In genomic region chr2:96265349-96265839, GRCh38 we compare ENCODE assay signal across 8 cellular contexts. TPM values are rescaled to one million over a fixed set of nuclear protein-coding genes. Genes with fewer than 3 reads are reported as not detected.
DNase-seq lines count a peak whose midpoint lies in the region; ATAC-seq and TF ChIP-seq lines count a peak whose summit lies in the region.

No MANE protein-coding gene starts in this region.

- H3K4me1 ChIP-seq in Loucy (ENCODE audit: insufficient read depth, low read length, poor library complexity, severe bottlenecking) (peaks cover 37% of the 10 kb centered on the region), foreskin keratinocyte (peaks cover 9% of the 10 kb centered on the region)

- peak overlapping the region; percentile 93 for H2AFZ ChIP-seq in Loucy (ENCODE audit: low read length)

- H3K9ac ChIP-seq in Loucy (ENCODE audit: low read depth, low read length, poor library complexity, severe bottlenecking): peak overlapping the region; percentile 92

- peak overlapping the region; percentile 98 for H3K27ac Mint-ChIP-seq in activated T-helper 2 cell treated with anti-CD3 and anti-CD28 coated beads, Interferon-gamma antibody, Interleukin-2, Interleukin-4, amounts not matched to agents 10 μg/mL and 5 μg/mL and 100 μg/mL, durations not matched to agents 14 hours and 24 hours and 36 hours

- peaks cover 80% of the 10 kb centered on the region for H3K79me2 ChIP-seq in Loucy (ENCODE audit: insufficient read depth, low read length)

- intact Hi-C loops in activated T-helper 2 cell treated with anti-CD3 and anti-CD28 coated beads, Interferon-gamma antibody, Interleukin-2, Interleukin-4, amounts not matched to agents 10 μg/mL and 5 μg/mL and 100 μg/mL, durations not matched to agents 14 hours and 24 hours and 36 hours (cut with micrococcal nuclease): loop anchor here (1.0 to 5.0 kb wide), 3 partner anchors 23 to 272 kb away; partner anchors contain the start of gene ARID5A

- no peaks in the 10 kb centered on the region for H3K27me3 Mint-ChIP-seq in activated T-helper 2 cell treated with anti-CD3 and anti-CD28 coated beads, Interferon-gamma antibody, Interleukin-2, Interleukin-4, amounts not matched to agents 10 μg/mL and 5 μg/mL and 100 μg/mL, durations not matched to agents 14 hours and 24 hours and 36 hours (ENCODE audit: low read depth)

- H3K4me2 ChIP-seq in Loucy (ENCODE audit: low read depth, low read length, poor library complexity, severe bottlenecking): peak overlapping the region; percentile 80

- H4K20me1 ChIP-seq in Loucy (ENCODE audit: insufficient read depth, low read length, poor library complexity, severe bottlenecking): peaks cover 57% of the 10 kb centered on the region

- H3K27me3 ChIP-seq in Loucy (ENCODE audit: insufficient read depth, low read length, poor library complexity, severe bottlenecking) (no peaks in the 10 kb centered on the region), foreskin keratinocyte (no peaks in the 10 kb centered on the region)

- peak overlapping the region; percentile 1 for H3K27ac ChIP-seq in foreskin keratinocyte

- H3K9me2 ChIP-seq in Loucy (replicated peaks; ENCODE audit: low read depth, low read length): no peaks in the 10 kb centered on the region

- H3K9me3 ChIP-seq in Loucy (ENCODE audit: insufficient read depth, low read depth, low read length): no peaks in the 10 kb centered on the region

- no peaks in the 10 kb centered on the region for H3F3A ChIP-seq in Loucy (ENCODE audit: low read depth)

- ATAC-seq in GM21576 (IDR thresholded peaks at IDR 0.05; ENCODE audit: unreplicated experiment) (peak; percentile 20), foreskin keratinocyte (peak; percentile 8), omental fat pad (ENCODE audit: low FRiP score) (peak; percentile 41), GM19397 (IDR thresholded peaks at IDR 0.05; ENCODE audit: unreplicated experiment) (no peak)

- H3K9me3 Mint-ChIP-seq in activated T-helper 2 cell treated with anti-CD3 and anti-CD28 coated beads, Interferon-gamma antibody, Interleukin-2, Interleukin-4, amounts not matched to agents 10 μg/mL and 5 μg/mL and 100 μg/mL, durations not matched to agents 14 hours and 24 hours and 36 hours: no peaks in the 10 kb centered on the region

- TF ChIP-seq CTCF in Loucy (conservative IDR thresholded peaks at IDR 0.05; ENCODE audit: low read length) (no peak), foreskin keratinocyte (conservative IDR thresholded peaks at IDR 0.05) (no peak), omental fat pad (IDR thresholded peaks at IDR 0.05) (no peak)

- DNase-seq in D341Med (ENCODE audit: low spot score) (peak; percentile 78), foreskin keratinocyte (peak in 1 of 2 donors; percentile 1), omental fat pad (ENCODE audit: low spot score) (no peak), epidermal melanocyte (ENCODE audit: insufficient read length, low spot score) (no peak)
- no peak for DNase-seq in activated T-helper 2 cell treated with anti-CD3 and anti-CD28 coated beads, Interferon-gamma antibody, Interleukin-2, Interleukin-4, amounts not matched to agents 10 μg/mL and 5 μg/mL and 100 μg/mL, durations not matched to agents 14 hours and 24 hours and 36 hours (ENCODE audit: low spot score)

- peaks cover 12% of the 10 kb centered on the region; the same call in 1 of the 2 replicates for H3K36me3 ChIP-seq in Loucy (ENCODE audit: insufficient read depth, low read length)

- peaks cover 63% of the 10 kb centered on the region for H3K36me3 Mint-ChIP-seq in activated T-helper 2 cell treated with anti-CD3 and anti-CD28 coated beads, Interferon-gamma antibody, Interleukin-2, Interleukin-4, amounts not matched to agents 10 μg/mL and 5 μg/mL and 100 μg/mL, durations not matched to agents 14 hours and 24 hours and 36 hours (ENCODE audit: low read depth)

- H3K4me3 ChIP-seq in Loucy (ENCODE audit: low read length, poor library complexity, severe bottlenecking): peak overlapping the region; percentile 94

- peaks cover 38% of the 10 kb centered on the region for H3K4me1 Mint-ChIP-seq in activated T-helper 2 cell treated with anti-CD3 and anti-CD28 coated beads, Interferon-gamma antibody, Interleukin-2, Interleukin-4, amounts not matched to agents 10 μg/mL and 5 μg/mL and 100 μg/mL, durations not matched to agents 14 hours and 24 hours and 36 hours (ENCODE audit: low read depth)

- H3K4me3 Mint-ChIP-seq in activated T-helper 2 cell treated with anti-CD3 and anti-CD28 coated beads, Interferon-gamma antibody, Interleukin-2, Interleukin-4, amounts not matched to agents 10 μg/mL and 5 μg/mL and 100 μg/mL, durations not matched to agents 14 hours and 24 hours and 36 hours (ENCODE audit: low read depth): peak overlapping the region; percentile 100

RNA-seq across cellular contexts. Expression of gene TMEM127, which starts 0.4 kb away (rescaled TPM):
- 29.0 and 30.4 TPM in 2 replicates for total RNA-seq in activated T-helper 2 cell treated with anti-CD3 and anti-CD28 coated beads, Interferon-gamma antibody, Interleukin-2, Interleukin-4, amounts not matched to agents 10 μg/mL and 5 μg/mL and 100 μg/mL, durations not matched to agents 14 hours and 24 hours and 36 hours
- total RNA-seq in foreskin keratinocyte (24.7 and 26.1 TPM in 2 replicates), omental fat pad (10 to 100 TPM; 34.5 to 52.1 (median 43.2) TPM)
- polyA plus RNA-seq in foreskin keratinocyte: 17.3 and 19.7 TPM in 2 replicates

RNA-seq across cellular contexts. Expression of gene CIAO1, which starts 0.6 kb away (rescaled TPM):
- total RNA-seq in activated T-helper 2 cell treated with anti-CD3 and anti-CD28 coated beads, Interferon-gamma antibody, Interleukin-2, Interleukin-4, amounts not matched to agents 10 μg/mL and 5 μg/mL and 100 μg/mL, durations not matched to agents 14 hours and 24 hours and 36 hours: 93.9 and 94.7 TPM in 2 replicates
- total RNA-seq in foreskin keratinocyte (59.5 and 63.9 TPM in 2 replicates), omental fat pad (100 to 1,000 TPM in 3 of 4 donors, 10 to 100 TPM in 1; 80.9 to 117 (median 105) TPM)
- polyA plus RNA-seq in foreskin keratinocyte: 41.7 and 43.3 TPM in 2 replicates

RNA-seq across cellular contexts. Expression of gene SNRNP200, which starts 40.0 kb away (rescaled TPM):
- 191 TPM in 2 replicates for total RNA-seq in activated T-helper 2 cell treated with anti-CD3 and anti-CD28 coated beads, Interferon-gamma antibody, Interleukin-2, Interleukin-4, amounts not matched to agents 10 μg/mL and 5 μg/mL and 100 μg/mL, durations not matched to agents 14 hours and 24 hours and 36 hours
- total RNA-seq in foreskin keratinocyte (86.0 and 94.9 TPM in 2 replicates), omental fat pad (10 to 100 TPM; 64.8 to 97.7 (median 84.3) TPM)
- 73.5 and 80.9 TPM in 2 replicates for polyA plus RNA-seq in foreskin keratinocyte

RNA-seq across cellular contexts. Expression of gene STARD7, which starts 56.8 kb away (rescaled TPM):
- 201 and 206 TPM in 2 replicates for total RNA-seq in activated T-helper 2 cell treated with anti-CD3 and anti-CD28 coated beads, Interferon-gamma antibody, Interleukin-2, Interleukin-4, amounts not matched to agents 10 μg/mL and 5 μg/mL and 100 μg/mL, durations not matched to agents 14 hours and 24 hours and 36 hours
- total RNA-seq in foreskin keratinocyte: 110 and 120 TPM in 2 replicates
- polyA plus RNA-seq in foreskin keratinocyte: 48.3 and 62.2 TPM in 2 replicates
- total RNA-seq in omental fat pad: 100 to 1,000 TPM; 116 to 149 (median 125) TPM

RNA-seq across cellular contexts. Expression of gene ITPRIPL1, which starts 59.7 kb away (rescaled TPM):
- 44.8 and 45.0 TPM in 2 replicates for total RNA-seq in activated T-helper 2 cell treated with anti-CD3 and anti-CD28 coated beads, Interferon-gamma antibody, Interleukin-2, Interleukin-4, amounts not matched to agents 10 μg/mL and 5 μg/mL and 100 μg/mL, durations not matched to agents 14 hours and 24 hours and 36 hours
- total RNA-seq in foreskin keratinocyte: 7.2 and 7.7 TPM in 2 replicates
- polyA plus RNA-seq in foreskin keratinocyte: 3.2 and 3.5 TPM in 2 replicates
- total RNA-seq in omental fat pad: 1 to 10 TPM; 4.8 to 7.6 (median 6.6) TPM
